15 cellular contexts compared by ENCODE assay signal in genomic region chr6:93678841-93679454, GRCh38.
DNase-seq lines count a peak whose midpoint lies in the region; ATAC-seq and TF ChIP-seq lines count a peak whose summit lies in the region.
"Had no signal": no experiment of that assay in that cellular context is flagged by ENCODE, and none has a peak within 500 bp of the region (broad histone marks: within the 10 kb centered on the region; RNA-seq: fewer than 3 reads in every experiment).

No MANE protein-coding gene starts in this region.

- H3K9me2 ChIP-seq in neural cell (ENCODE audit: insufficient read depth, low read length), result no peaks in the 10 kb centered on the region

- TF ChIP-seq EP300 in neural cell (conservative IDR thresholded peaks at IDR 0.05; ENCODE audit: poor library complexity, severe bottlenecking), result no peak

- DNase-seq in G401 (ENCODE audit: low spot score) (peak; percentile 48), NCI-H748 (lab: John Stamatoyannopoulos, UW; ENCODE audit: unreplicated experiment) (peak; percentile 83), chondrocyte (ENCODE audit: low spot score) (no peak), NCI-H82 treated with DMSO at 0.1 percent for 48 hours (lab: John Stamatoyannopoulos, UW; ENCODE audit: unreplicated experiment) (no peak)
- no peak for DNase-seq in activated CD8-positive, alpha-beta T cell treated with anti-CD3 and anti-CD28 coated beads for 36 hours
- no peak for DNase-seq in stimulated activated CD8-positive, alpha-beta memory T cell treated with anti-CD3 and anti-CD28 coated beads, Interleukin-4, amount 100 ng/mL, for 48 hours
- DNase-seq: activated CD4-positive, CD25-positive, alpha-beta regulatory T cell; activated naive CD4-positive, alpha-beta T cell treated with anti-CD3 and anti-CD28 coated beads for 36 hours; CD8-positive, alpha-beta memory T cell; kidney; NCI-H2171 treated with DMSO at 0.1 percent for 48 hours; stimulated activated CD4-positive, alpha-beta T cell treated with anti-CD3 and anti-CD28 coated beads, Interleukin-4, amount 100 ng/mL, for 24 hours; upper lobe of right lung had no signal

- no peak for ATAC-seq in activated CD8-positive, alpha-beta T cell treated with anti-CD3 and anti-CD28 coated beads for 36 hours
- no peak for ATAC-seq in GM18873 (IDR thresholded peaks at IDR 0.05; ENCODE audit: low FRiP score, unreplicated experiment)
- ATAC-seq: upper lobe of right lung had no signal

- H3K4me3 ChIP-seq in neural cell (ENCODE audit: low read length), result peak overlapping the region; percentile 8
- H3K4me3 ChIP-seq: upper lobe of right lung had no signal

- H3K9me3 Mint-ChIP-seq in chondrocyte (ENCODE audit: low read depth), result peaks cover 1% of the 10 kb centered on the region
- peaks cover 1% of the 10 kb centered on the region for H3K9me3 Mint-ChIP-seq in activated CD8-positive, alpha-beta T cell treated with anti-CD3 and anti-CD28 coated beads for 36 hours

- no peaks in the 10 kb centered on the region for H3K79me2 ChIP-seq in neural cell (replicated peaks; ENCODE audit: insufficient read depth, low read length)

- H3K36me3 ChIP-seq in neural cell (ENCODE audit: insufficient read depth, low read length), result no peaks in the 10 kb centered on the region
- H3K36me3 ChIP-seq: upper lobe of right lung had no signal

- in situ Hi-C loops in G401 (cut with HindIII; ENCODE audit: low sequenced_read_pairs), result no loop called here

- no peaks in the 10 kb centered on the region for H4K20me1 ChIP-seq in neural cell (ENCODE audit: insufficient read depth)

- no peaks in the 10 kb centered on the region for H3F3A ChIP-seq in neural cell (ENCODE audit: insufficient read depth, low read length, poor library complexity, severe bottlenecking)

- no peaks in the 10 kb centered on the region for H3K27me3 Mint-ChIP-seq in chondrocyte (ENCODE audit: low read depth)
- H3K27me3 Mint-ChIP-seq in activated CD8-positive, alpha-beta T cell treated with anti-CD3 and anti-CD28 coated beads for 36 hours, result no peaks in the 10 kb centered on the region
- H3K27me3 Mint-ChIP-seq: CD8-positive, alpha-beta memory T cell had no signal

- H3K4me3 Mint-ChIP-seq in chondrocyte (ENCODE audit: unreplicated experiment), result peak overlapping the region; percentile 60
- H3K4me3 Mint-ChIP-seq in activated CD8-positive, alpha-beta T cell treated with anti-CD3 and anti-CD28 coated beads for 36 hours, result no peak overlapping the region
- H3K4me3 Mint-ChIP-seq: activated naive CD4-positive, alpha-beta T cell treated with anti-CD3 and anti-CD28 coated beads for 36 hours; CD8-positive, alpha-beta memory T cell had no signal

- H3K27ac ChIP-seq in neural cell (ENCODE audit: low read length), result peak overlapping the region; percentile 25
- H3K27ac ChIP-seq: upper lobe of right lung had no signal

- H3K4me2 ChIP-seq in neural cell (ENCODE audit: low read length), result peak overlapping the region; percentile 26

- POLR2A ChIA-PET in activated CD8-positive, alpha-beta T cell treated with anti-CD3 and anti-CD28 coated beads for 36 hours (lab: Charles Lee), result no interaction called here

- H3K4me1 Mint-ChIP-seq in chondrocyte (ENCODE audit: low read depth), result peaks cover 27% of the 10 kb centered on the region
- H3K4me1 Mint-ChIP-seq in activated CD8-positive, alpha-beta T cell treated with anti-CD3 and anti-CD28 coated beads for 36 hours (ENCODE audit: low read depth), result no peaks in the 10 kb centered on the region
- H3K4me1 Mint-ChIP-seq: CD8-positive, alpha-beta memory T cell had no signal

- no peak overlapping the region for H2AFZ ChIP-seq in neural cell (ENCODE audit: low read depth, low read length)

- H3K27ac Mint-ChIP-seq in chondrocyte (ENCODE audit: unreplicated experiment), result peak overlapping the region; percentile 49
- H3K27ac Mint-ChIP-seq in activated CD8-positive, alpha-beta T cell treated with anti-CD3 and anti-CD28 coated beads for 36 hours, result no peak overlapping the region
- H3K27ac Mint-ChIP-seq: activated naive CD4-positive, alpha-beta T cell treated with anti-CD3 and anti-CD28 coated beads for 36 hours; CD8-positive, alpha-beta memory T cell had no signal

- no peaks in the 10 kb centered on the region for H3K27me3 ChIP-seq in neural cell (ENCODE audit: insufficient read depth, low read depth, low read length)
- H3K27me3 ChIP-seq: upper lobe of right lung had no signal

- H3K9me3 ChIP-seq in neural cell (ENCODE audit: low read length), result no peaks in the 10 kb centered on the region
- H3K9me3 ChIP-seq: upper lobe of right lung had no signal

- TF ChIP-seq CTCF in chondrocyte (IDR thresholded peaks at IDR 0.05) (no peak), neural cell (IDR thresholded peaks at IDR 0.05; ENCODE audit: poor library complexity, severe bottlenecking) (no peak)
- no peak for TF ChIP-seq CTCF in activated CD8-positive, alpha-beta T cell treated with anti-CD3 and anti-CD28 coated beads for 36 hours (IDR thresholded peaks at IDR 0.05)

- no peak for TF ChIP-seq RAD21 in neural cell (conservative IDR thresholded peaks at IDR 0.05)

- H3K36me3 Mint-ChIP-seq in chondrocyte (ENCODE audit: low read depth), result no peaks in the 10 kb centered on the region
- H3K36me3 Mint-ChIP-seq in activated CD8-positive, alpha-beta T cell treated with anti-CD3 and anti-CD28 coated beads for 36 hours (ENCODE audit: low read depth), result no peaks in the 10 kb centered on the region
- H3K36me3 Mint-ChIP-seq: CD8-positive, alpha-beta memory T cell had no signal

- intact Hi-C loops in activated CD8-positive, alpha-beta T cell treated with anti-CD3 and anti-CD28 coated beads for 36 hours (cut with micrococcal nuclease), result no loop called here

- CTCF ChIA-PET in activated CD8-positive, alpha-beta T cell treated with anti-CD3 and anti-CD28 coated beads for 36 hours (lab: Charles Lee), result no interaction called here

- H3K9ac ChIP-seq in neural cell (ENCODE audit: low read length), result no peak overlapping the region

TF ChIP-seq in neural cell, 6 proteins besides CTCF, POLR2A, EP300 and RAD21:
- TF ChIP-seq EZH2 (IDR thresholded peaks at IDR 0.05; ENCODE audit: borderline replicate concordance, insufficient read depth, low read length, poor library complexity, severe bottlenecking), result no peak
- TF ChIP-seq POLR2AphosphoS5 (IDR thresholded peaks at IDR 0.05), result no peak
- TF ChIP-seq SMC3 (conservative IDR thresholded peaks at IDR 0.05; ENCODE audit: poor library complexity), result no peak
- TF ChIP-seq MXI1 (conservative IDR thresholded peaks at IDR 0.05; ENCODE audit: poor library complexity, severe bottlenecking), result no peak
- TF ChIP-seq REST (IDR thresholded peaks at IDR 0.05; ENCODE audit: borderline replicate concordance), result no peak
- TF ChIP-seq TAF1 (IDR thresholded peaks at IDR 0.05; ENCODE audit: low read depth), result no peak

Comparison
In these comparisons a context has a peak if more than half of its experiments do, and no peak if none do; other contexts are left out.
1. DNase-seq: peak in G401 (single experiment) and NCI-H748 (single experiment); none in chondrocyte (single experiment), activated CD8-positive, alpha-beta T cell treated with anti-CD3 and anti-CD28 coated beads for 36 hours (single experiment), NCI-H82 treated with DMSO at 0.1 percent for 48 hours (single experiment) and stimulated activated CD8-positive, alpha-beta memory T cell treated with anti-CD3 and anti-CD28 coated beads, Interleukin-4, amount 100 ng/mL, for 48 hours (single experiment).